Comparison of ENCODE assay signal across 18 cellular contexts in genomic region chr10:94075521-94075920, GRCh38.
A peak's percentile ranks its signal among the peaks of the same experiment; 100 is the strongest.
DNase-seq lines count a peak whose midpoint lies in the region; ATAC-seq and TF ChIP-seq lines count a peak whose summit lies in the region.
"Had no signal": no experiment of that assay in that cellular context is flagged by ENCODE, and none has a peak within 500 bp of the region (broad histone marks: within the 10 kb centered on the region; RNA-seq: fewer than 3 reads in every experiment).

No MANE protein-coding gene starts in this region.

- no TSS peak for BruUV-seq in IMR-90 (replicated peaks; lab: Mats Ljungman, UMichigan)

- no peak for TF ChIP-seq RAD21 in IMR-90 (IDR thresholded peaks at IDR 0.05; ENCODE audit: low read length)

- no peak overlapping the region for H3K4ac ChIP-seq in IMR-90 (ENCODE audit: low read depth, low read length)

- no peak overlapping the region for H4K8ac ChIP-seq in IMR-90 (ENCODE audit: low read depth in 2 of 2, low read length in 2 of 2)

- H4K20me1 ChIP-seq in IMR-90 (ENCODE audit: insufficient read depth, low read length) = no peaks in the 10 kb centered on the region
- H4K20me1 ChIP-seq: BLaER1 treated with 17β-estradiol and CSF1 and Interleukin-3, amounts not matched to agents 10 nM and 100 nM had no signal

- no peak overlapping the region for H4K5ac ChIP-seq in IMR-90 (ENCODE audit: low read depth, low read length)

- peak; percentile 14 for DNase-seq in AG20443 (ENCODE audit: low spot score)
- no peak for DNase-seq in IMR-90
- peak; percentile 16 for DNase-seq in kidney tubule cell (ENCODE audit: low spot score)
- no peak for DNase-seq in NCI-H1417 treated with DMSO at 0.1 percent for 48 hours (lab: John Stamatoyannopoulos, UW)
- DNase-seq in OCI-M1 (lab: John Stamatoyannopoulos, UW) = no peak
- DNase-seq in esophagus squamous epithelium (lab: John Stamatoyannopoulos, UW) = no peak
- DNase-seq: CD4-positive, alpha-beta memory T cell; DMS 273 treated with DMSO at 0.1 percent for 48 hours; DMS79 treated with DMSO at 0.1 percent for 48 hours; H7; NCI-H1694 treated with DMSO at 0.1 percent for 48 hours; NCI-H2081 treated with DMSO at 0.1 percent for 48 hours; NCI-H446 treated with DMSO at 0.1 percent for 48 hours; NCI-H526 treated with DMSO at 0.1 percent for 48 hours had no signal

- ATAC-seq in IMR-90 (ENCODE audit: low read depth) = no peak
- ATAC-seq: GM12878 had no signal

- no peaks in the 10 kb centered on the region for H3K36me3 ChIP-seq in IMR-90 (ENCODE audit: control insufficient read depth, insufficient read depth, low read length)
- H3K36me3 ChIP-seq in esophagus squamous epithelium = no peaks in the 10 kb centered on the region
- H3K36me3 ChIP-seq: BLaER1 treated with 17β-estradiol and CSF1 and Interleukin-3, amounts not matched to agents 10 nM and 100 nM had no signal

- H3K56ac ChIP-seq in IMR-90 (ENCODE audit: extremely low read depth, insufficient read depth, low read length) = no peak overlapping the region

- no peaks in the 10 kb centered on the region for H3K9me1 ChIP-seq in IMR-90 (ENCODE audit: insufficient read depth, low read length)

- no peak overlapping the region for H4K91ac ChIP-seq in IMR-90 (ENCODE audit: insufficient read depth, low read depth, low read length)

- no peak overlapping the region for H2BK120ac ChIP-seq in IMR-90 (ENCODE audit: low read depth, low read length)

- H2AK9ac ChIP-seq in IMR-90 (replicated peaks; ENCODE audit: low read depth, low read length, poor library complexity) = no peak overlapping the region

- in situ Hi-C loops in IMR-90 (cut with MboI; ENCODE audit: low sequenced_read_pairs) = no loop called here

- WGBS in IMR-90 (ENCODE audit: extremely low coverage in 2 of 2, insufficient read length in 1 of 2), 2 experiments = 92% methylated on average over 2 of the region's 2 CpGs; no CpG with 5 or more reads in 1 of the 2 experiments
- WGBS in esophagus squamous epithelium, 2 donors = 81 to 89% methylated on average over 2 of the region's 2 CpGs

- no peak overlapping the region for H3K23ac ChIP-seq in IMR-90 (ENCODE audit: low read depth, low read length)

- no peaks in the 10 kb centered on the region for H3K79me1 ChIP-seq in IMR-90 (ENCODE audit: low read depth in 1 of 2, low read length in 2 of 2)

- H2AK5ac ChIP-seq in IMR-90 (ENCODE audit: low read depth, low read length) = no peak overlapping the region

- no peak overlapping the region for H2BK20ac ChIP-seq in IMR-90 (ENCODE audit: low read depth, low read length)

- no peak overlapping the region for H2AFZ ChIP-seq in IMR-90 (replicated peaks; ENCODE audit: low read length, poor library complexity)

- no peak overlapping the region for H2BK5ac ChIP-seq in IMR-90 (ENCODE audit: low read depth, low read length, poor library complexity, severe bottlenecking)

- H3K9ac ChIP-seq in IMR-90 (ENCODE audit: low read depth, low read length) = no peak overlapping the region
- H3K9ac ChIP-seq: BLaER1 treated with 17β-estradiol and CSF1 and Interleukin-3, amounts not matched to agents 10 nM and 100 nM had no signal

- no peak overlapping the region for H2BK15ac ChIP-seq in IMR-90 (ENCODE audit: low read depth, low read length)

- H3K18ac ChIP-seq in IMR-90 (ENCODE audit: low read depth, low read length) = no peak overlapping the region

- CTCF ChIA-PET in IMR-90 (lab: Yijun Ruan, JAX) = interaction anchor here (1.0 to 3.1 kb wide), 3 partner anchors 233 to 251 kb away, joined by 3 to 26 read pairs (median 3); no protein-coding TSS in a partner anchor

- H3K9me3 ChIP-seq in IMR-90 (ENCODE audit: control insufficient read depth, insufficient read depth, low read length) (no peaks in the 10 kb centered on the region), esophagus squamous epithelium (no peaks in the 10 kb centered on the region)
- H3K9me3 ChIP-seq: BLaER1 treated with 17β-estradiol and CSF1 and Interleukin-3, amounts not matched to agents 10 nM and 100 nM; Caco-2 had no signal

- no peak for TF ChIP-seq POLR2A in IMR-90 (IDR thresholded peaks at IDR 0.05; ENCODE audit: low read depth, low read length)
- no peak for TF ChIP-seq POLR2A in esophagus squamous epithelium (IDR thresholded peaks at IDR 0.05)

- intact Hi-C loops in IMR-90 (cut with micrococcal nuclease) = loop anchor here (5.0 kb wide), 2 partner anchors 152 to 158 kb away; no protein-coding TSS in a partner anchor
- intact Hi-C loops in esophagus squamous epithelium (cut with DNase I) = no loop called here

- dilution Hi-C loops in IMR-90 (cut with HindIII; ENCODE audit: low sequenced_read_pairs, unreplicated experiment) = no loop called here

- no peak for TF ChIP-seq CTCF in IMR-90 (conservative IDR thresholded peaks at IDR 0.05; ENCODE audit: low read depth, low read length)
- TF ChIP-seq CTCF in VCaP (conservative IDR thresholded peaks at IDR 0.05) = no peak
- no peak for TF ChIP-seq CTCF in esophagus squamous epithelium (IDR thresholded peaks at IDR 0.05)

- H3K4me1 ChIP-seq in IMR-90 (ENCODE audit: control insufficient read depth, insufficient read depth, low read length) (peaks cover 1% of the 10 kb centered on the region; the same call in 1 of the 2 replicates), esophagus squamous epithelium (peaks cover 0 to 9% (median 3%) of the 10 kb centered on the region in 3 donors)
- H3K4me1 ChIP-seq: BLaER1 treated with 17β-estradiol and CSF1 and Interleukin-3, amounts not matched to agents 10 nM and 100 nM had no signal

- H3K27ac ChIP-seq in IMR-90 (ENCODE audit: insufficient read depth, low read length) (no peak overlapping the region), VCaP (peak overlapping the region; percentile 67; the same call in 1 of the 2 replicates), esophagus squamous epithelium (no peak overlapping the region)
- H3K27ac ChIP-seq: BLaER1 treated with 17β-estradiol and CSF1 and Interleukin-3, amounts not matched to agents 10 nM and 100 nM had no signal

- H3K4me3 ChIP-seq in IMR-90 (ENCODE audit: insufficient read depth, low read depth, low read length) (no peak overlapping the region), esophagus squamous epithelium (no peak overlapping the region)
- H3K4me3 ChIP-seq: BLaER1 treated with 17β-estradiol and CSF1 and Interleukin-3, amounts not matched to agents 10 nM and 100 nM; GM12878 had no signal

- H3K27me3 ChIP-seq in IMR-90 (ENCODE audit: control insufficient read depth, insufficient read depth, low read length) = peaks cover 2% of the 10 kb centered on the region; the same call in 1 of the 2 replicates
- peaks cover 0 to 5% (median 0%) of the 10 kb centered on the region in 4 donors for H3K27me3 ChIP-seq in esophagus squamous epithelium
- H3K27me3 ChIP-seq: BLaER1 treated with 17β-estradiol and CSF1 and Interleukin-3, amounts not matched to agents 10 nM and 100 nM had no signal

- H3K14ac ChIP-seq in IMR-90 (replicated peaks; ENCODE audit: low read depth, low read length) = no peak overlapping the region

- no peak overlapping the region for H3K4me2 ChIP-seq in IMR-90 (ENCODE audit: low read depth, low read length)
- H3K4me2 ChIP-seq: BLaER1 treated with 17β-estradiol and CSF1 and Interleukin-3, amounts not matched to agents 10 nM and 100 nM had no signal

- POLR2A ChIA-PET in IMR-90 (lab: Charles Lee; ENCODE audit: unreplicated experiment) = no interaction called here

TF ChIP-seq in IMR-90, 13 proteins besides CTCF, POLR2A, EP300 and RAD21:
- TF ChIP-seq FOS (IDR thresholded peaks at IDR 0.05; ENCODE audit: low read depth, low read length) (no peak), NFE2L2 (IDR thresholded peaks at IDR 0.05; ENCODE audit: low read depth, low read length) (no peak), CEBPB (IDR thresholded peaks at IDR 0.05; ENCODE audit: low read depth, low read length) (0 out of 2 replicates have a peak, but pooled peaks have one; percentile 19), BHLHE40 (IDR thresholded peaks at IDR 0.05; ENCODE audit: low read depth, low read length) (no peak), RCOR1 (IDR thresholded peaks at IDR 0.05; ENCODE audit: insufficient replicate concordance, low read length) (no peak), CHD1 (IDR thresholded peaks at IDR 0.05; ENCODE audit: low read depth, low read length) (no peak)

Comparison
In these comparisons a context has a peak if more than half of its experiments do, and no peak if none do; other contexts are left out.
1. DNase-seq: peak in AG20443 (single experiment) and kidney tubule cell (single experiment); none in IMR-90 (single experiment), NCI-H1417 treated with DMSO at 0.1 percent for 48 hours (single experiment), OCI-M1 (single experiment) and esophagus squamous epithelium (single experiment).